ENCODE assay signal across 17 cellular contexts in genomic region chr2:240946654-240947053, GRCh38. TPM values are rescaled to one million over a fixed set of nuclear protein-coding genes. Genes with fewer than 3 reads are reported as not detected.
DNase-seq lines count a peak whose midpoint lies in the region; TF ChIP-seq lines count a peak whose summit lies in the region.
"Had no signal": no experiment of that assay in that cellular context is flagged by ENCODE, and none has a peak within 500 bp of the region (broad histone marks: within the 10 kb centered on the region; RNA-seq: fewer than 3 reads in every experiment).

No MANE protein-coding gene starts in this region.

- TF ChIP-seq CTCF in RWPE1 (conservative IDR thresholded peaks at IDR 0.05; ENCODE audit: low read depth), result no peak
- no peak for TF ChIP-seq CTCF in suprapubic skin (IDR thresholded peaks at IDR 0.05)

- no peak for TF ChIP-seq POLR2A in suprapubic skin (IDR thresholded peaks at IDR 0.05)

- no peak overlapping the region for H3K27ac Mint-ChIP-seq in activated naive CD4-positive, alpha-beta T cell treated with anti-CD3 and anti-CD28 coated beads for 36 hours
- no peak overlapping the region for H3K27ac Mint-ChIP-seq in CD4-positive, alpha-beta memory T cell
- H3K27ac Mint-ChIP-seq: activated CD4-positive, alpha-beta memory T cell treated with anti-CD3 and anti-CD28 coated beads for 36 hours; nephron progenitor cell had no signal

- no peaks in the 10 kb centered on the region for H3K36me3 Mint-ChIP-seq in activated naive CD4-positive, alpha-beta T cell treated with anti-CD3 and anti-CD28 coated beads for 36 hours (ENCODE audit: low read depth)
- no peaks in the 10 kb centered on the region for H3K36me3 Mint-ChIP-seq in CD4-positive, alpha-beta memory T cell
- H3K36me3 Mint-ChIP-seq: activated CD4-positive, alpha-beta memory T cell treated with anti-CD3 and anti-CD28 coated beads for 36 hours had no signal

- no peaks in the 10 kb centered on the region for H3K4me1 Mint-ChIP-seq in activated naive CD4-positive, alpha-beta T cell treated with anti-CD3 and anti-CD28 coated beads for 36 hours (ENCODE audit: low read depth)
- no peaks in the 10 kb centered on the region for H3K4me1 Mint-ChIP-seq in CD4-positive, alpha-beta memory T cell

- H3K9me3 Mint-ChIP-seq in activated naive CD4-positive, alpha-beta T cell treated with anti-CD3 and anti-CD28 coated beads for 36 hours, result peaks cover under 1% of the 10 kb centered on the region
- peaks cover 0 to 8% (median 0%) of the 10 kb centered on the region in 8 donors for H3K9me3 Mint-ChIP-seq in CD4-positive, alpha-beta memory T cell

- H3K4me3 ChIP-seq in suprapubic skin, result no peak overlapping the region
- H3K4me3 ChIP-seq in CD4-positive, alpha-beta memory T cell (ENCODE audit: low read length in 2 of 2), result no peak overlapping the region
- H3K4me3 ChIP-seq: thyroid gland had no signal

- H3K27ac ChIP-seq in RWPE1 (peak overlapping the region; percentile 9; the same call in 1 of the 2 replicates), suprapubic skin (no peak overlapping the region)
- H3K27ac ChIP-seq in CD4-positive, alpha-beta memory T cell (ENCODE audit: low read depth, low read length), result no peak overlapping the region
- H3K27ac ChIP-seq: thyroid gland had no signal

- no peaks in the 10 kb centered on the region for H3K27me3 ChIP-seq in suprapubic skin
- H3K27me3 ChIP-seq in CD4-positive, alpha-beta memory T cell (ENCODE audit: insufficient read depth, low read length), result no peaks in the 10 kb centered on the region
- H3K27me3 ChIP-seq: thyroid gland had no signal

- no peak overlapping the region for H3K4me3 Mint-ChIP-seq in activated naive CD4-positive, alpha-beta T cell treated with anti-CD3 and anti-CD28 coated beads for 36 hours
- H3K4me3 Mint-ChIP-seq in CD4-positive, alpha-beta memory T cell, result no peak overlapping the region
- H3K4me3 Mint-ChIP-seq: activated CD4-positive, alpha-beta memory T cell treated with anti-CD3 and anti-CD28 coated beads for 36 hours; nephron progenitor cell had no signal

- 60% methylated on average over 2 of the region's 5 CpGs for WGBS in suprapubic skin

- CTCF ChIA-PET in activated naive CD4-positive, alpha-beta T cell treated with anti-CD3 and anti-CD28 coated beads for 36 hours (lab: Charles Lee), result no interaction called here
- CTCF ChIA-PET in RWPE1 (lab: Yijun Ruan, JAX), result interaction anchor here (0.6 kb wide), 3 partner anchors 67 to 427 kb away, joined by 3 to 4 read pairs (median 3); no protein-coding TSS in a partner anchor
- CTCF ChIA-PET in CD4-positive, alpha-beta memory T cell (lab: Charles Lee; ENCODE audit: partially characterized antibody), result no interaction called here

- H3K4me1 ChIP-seq in suprapubic skin, result peaks cover 4% of the 10 kb centered on the region
- H3K4me1 ChIP-seq in CD4-positive, alpha-beta memory T cell (ENCODE audit: insufficient read depth, low read length), result no peaks in the 10 kb centered on the region
- H3K4me1 ChIP-seq: thyroid gland had no signal

- peaks cover 3% of the 10 kb centered on the region for H3K9me3 ChIP-seq in suprapubic skin
- no peaks in the 10 kb centered on the region for H3K9me3 ChIP-seq in CD4-positive, alpha-beta memory T cell (ENCODE audit: control insufficient read depth in 1 of 2, low read length in 2 of 2)
- H3K9me3 ChIP-seq: thyroid gland had no signal

- POLR2A ChIA-PET in RWPE1 (lab: Yijun Ruan, JAX; ENCODE audit: low non-redundant PET), result interaction anchor here (0.5 kb wide), 1 partner anchor 1338 kb away, joined by 5 read pairs; no protein-coding TSS in a partner anchor
- POLR2A ChIA-PET in CD4-positive, alpha-beta memory T cell (lab: Charles Lee; ENCODE audit: partially characterized antibody), result no interaction called here

- H3K27me3 Mint-ChIP-seq in activated naive CD4-positive, alpha-beta T cell treated with anti-CD3 and anti-CD28 coated beads for 36 hours (ENCODE audit: low read depth), result no peaks in the 10 kb centered on the region
- H3K27me3 Mint-ChIP-seq in CD4-positive, alpha-beta memory T cell, result peaks cover 4 to 7% of the 10 kb centered on the region in 2 donors
- H3K27me3 Mint-ChIP-seq: activated CD4-positive, alpha-beta memory T cell treated with anti-CD3 and anti-CD28 coated beads for 36 hours had no signal

- intact Hi-C loops in activated naive CD4-positive, alpha-beta T cell treated with anti-CD3 and anti-CD28 coated beads for 36 hours (cut with micrococcal nuclease), result no loop called here
- intact Hi-C loops in CD4-positive, alpha-beta memory T cell (cut with micrococcal nuclease), result no loop called here

- no peak for TF ChIP-seq EP300 in suprapubic skin (IDR thresholded peaks at IDR 0.05)

- no peaks in the 10 kb centered on the region for H3K36me3 ChIP-seq in suprapubic skin
- no peaks in the 10 kb centered on the region for H3K36me3 ChIP-seq in CD4-positive, alpha-beta memory T cell (ENCODE audit: insufficient read depth, low read length)
- H3K36me3 ChIP-seq: thyroid gland had no signal

- DNase-seq in activated naive CD4-positive, alpha-beta T cell treated with anti-CD3 and anti-CD28 coated beads for 36 hours, result peak; percentile 3
- no peak for DNase-seq in activated naive CD4-positive, alpha-beta T cell (lab: John Stamatoyannopoulos, UW)
- DNase-seq in RWPE1 (ENCODE audit: low spot score) (peak; percentile 53), islet precursor cell (peak; percentile 39), suprapubic skin (ENCODE audit: low spot score in 2 of 2) (peak; percentile 32 to 64), HT-29 (ENCODE audit: low spot score) (no peak), NOMO-1 treated with DMSO at 0.1 percent for 48 hours (lab: John Stamatoyannopoulos, UW; ENCODE audit: unreplicated experiment) (no peak)
- DNase-seq in CD4-positive, alpha-beta memory T cell, result no peak
- DNase-seq: activated naive CD4-positive, alpha-beta T cell treated with Interleukin-2 at 50 U/mL for 16 hours; hypothalamus; NCI-H1105 treated with DMSO at 0.1 percent for 48 hours; NCI-H510A; nephron progenitor cell; thyroid gland had no signal

RNA-seq across cellular contexts. Expression of gene CROCC2, which starts 40.5 kb away (rescaled TPM):
- not detected for total RNA-seq in activated naive CD4-positive, alpha-beta T cell treated with anti-CD3 and anti-CD28 coated beads for 36 hours
- total RNA-seq in suprapubic skin, result not detected
- not detected in 2 replicates for total RNA-seq in HT-29 (2014; rRNA removed; shearing (Covaris generic))
- total RNA-seq in CD4-positive, alpha-beta memory T cell, result not detected
- not detected for polyA plus RNA-seq in CD4-positive, alpha-beta memory T cell
- total RNA-seq: activated CD4-positive, alpha-beta memory T cell treated with anti-CD3 and anti-CD28 coated beads for 36 hours; cerebellum; endothelial cell of umbilical vein; thyroid gland had no signal
- polyA plus RNA-seq: endothelial cell of umbilical vein had no signal

RNA-seq across cellular contexts. Expression of gene MAB21L4, which starts 50.7 kb away (rescaled TPM):
- total RNA-seq in activated naive CD4-positive, alpha-beta T cell treated with anti-CD3 and anti-CD28 coated beads for 36 hours, result not detected
- 10 to 100 TPM; 28.7 to 97.5 (median 69.2) TPM for total RNA-seq in suprapubic skin
- total RNA-seq in HT-29 (2014; rRNA removed; shearing (Covaris generic)), result 20.7 and 24.5 TPM in 2 replicates
- not detected for total RNA-seq in CD4-positive, alpha-beta memory T cell
- polyA plus RNA-seq in CD4-positive, alpha-beta memory T cell, result not detected
- total RNA-seq: activated CD4-positive, alpha-beta memory T cell treated with anti-CD3 and anti-CD28 coated beads for 36 hours; cerebellum; endothelial cell of umbilical vein had no signal
- polyA plus RNA-seq: endothelial cell of umbilical vein had no signal

RNA-seq across cellular contexts. Expression of gene SNED1, which starts 51.8 kb away (rescaled TPM):
- total RNA-seq in activated naive CD4-positive, alpha-beta T cell treated with anti-CD3 and anti-CD28 coated beads for 36 hours, result under 1 TPM; 0.35 to 0.60 TPM
- total RNA-seq in suprapubic skin, result 10 to 100 TPM in 3 of 4 donors, 1 to 10 TPM in 1; 5.6 to 31.9 (median 13.2) TPM
- not detected in 2 replicates for total RNA-seq in HT-29 (2014; rRNA removed; shearing (Covaris generic))
- 10 to 100 TPM; 85.2 to 90.1 TPM for total RNA-seq in CD4-positive, alpha-beta memory T cell
- 1 to 10 TPM; 1.6 to 3.2 TPM for polyA plus RNA-seq in CD4-positive, alpha-beta memory T cell

Comparison
In these comparisons a context has a peak if more than half of its experiments do, and no peak if none do; other contexts are left out.
1. DNase-seq: peak in activated naive CD4-positive, alpha-beta T cell treated with anti-CD3 and anti-CD28 coated beads for 36 hours (single experiment), RWPE1 (single experiment), islet precursor cell (single experiment) and suprapubic skin (2 of 2); none in activated naive CD4-positive, alpha-beta T cell (0 of 4), HT-29 (single experiment), CD4-positive, alpha-beta memory T cell (0 of 5) and NOMO-1 treated with DMSO at 0.1 percent for 48 hours (single experiment).
2. RNA of gene MAB21L4, which starts 50.7 kb away (total RNA-seq): 28.7 to 97.5 TPM in suprapubic skin and 20.7 to 24.5 TPM in HT-29; not detected in activated naive CD4-positive, alpha-beta T cell treated with anti-CD3 and anti-CD28 coated beads for 36 hours and not detected in CD4-positive, alpha-beta memory T cell; every median in the first group is over 10 times any median in the second.